Comparison of ENCODE assay signal across 18 cellular contexts in genomic region chr18:35268811-35269210, GRCh38. TPM values are rescaled to one million over a fixed set of nuclear protein-coding genes. Genes with fewer than 3 reads are reported as not detected.
DNase-seq lines count a peak whose midpoint lies in the region; ATAC-seq, FAIRE-seq and TF ChIP-seq lines count a peak whose summit lies in the region.
"Had no signal": no experiment of that assay in that cellular context is flagged by ENCODE, and none has a peak within 500 bp of the region (broad histone marks: within the 10 kb centered on the region; RNA-seq: fewer than 3 reads in every experiment).

No MANE protein-coding gene starts in this region.

- H3K9me1 ChIP-seq in keratinocyte (ENCODE audit: control insufficient read depth, extremely low read depth, insufficient read depth, low read length), result no peaks in the 10 kb centered on the region

- H2AFZ ChIP-seq in keratinocyte (ENCODE audit: control insufficient read depth, low read length), result no peak overlapping the region

- dilution Hi-C loops in keratinocyte (cut with MboI; ENCODE audit: extremely low pct_ligation_motif_present, low sequenced_read_pairs), result no loop called here

- no peak overlapping the region for H3K4me2 ChIP-seq in keratinocyte (ENCODE audit: control insufficient read depth, extremely low read depth, insufficient read depth, low read depth, low read length)

- no peaks in the 10 kb centered on the region for H3K27me3 ChIP-seq in keratinocyte (ENCODE audit: control insufficient read depth, extremely low read depth, insufficient read depth, low read length)
- H3K27me3 ChIP-seq: esophagus muscularis mucosa had no signal

- H3K4me3 Mint-ChIP-seq in IgD-negative memory B cell, result peak overlapping the region; percentile 32 to 96 (median 75)
- H3K4me3 Mint-ChIP-seq: WTC11 had no signal

- no peaks in the 10 kb centered on the region for H3K79me2 ChIP-seq in keratinocyte (ENCODE audit: control insufficient read depth, insufficient read depth, low read length)

- peaks cover 3 to 7% (median 5%) of the 10 kb centered on the region in 3 donors for H3K9me3 Mint-ChIP-seq in IgD-negative memory B cell

- H3K36me3 Mint-ChIP-seq in IgD-negative memory B cell, result peaks cover 4% of the 10 kb centered on the region

- no peak overlapping the region for H3K27ac ChIP-seq in keratinocyte (ENCODE audit: control insufficient read depth, insufficient read depth, low read length)
- H3K27ac ChIP-seq: HL-60 had no signal

- H3K36me3 ChIP-seq in keratinocyte (ENCODE audit: control insufficient read depth in 2 of 2, extremely low read depth in 1 of 2, insufficient read depth in 2 of 2, low read length in 2 of 2), result no peaks in the 10 kb centered on the region

- FAIRE-seq in keratinocyte (lab: Jason Lieb, UNC) (peak; percentile 39), RCC 7860 (lab: Jason Lieb, UNC) (no peak)

- peaks cover 12 to 30% (median 19%) of the 10 kb centered on the region in 3 donors for H3K4me1 Mint-ChIP-seq in IgD-negative memory B cell

- no peak overlapping the region for H3K9ac ChIP-seq in keratinocyte (ENCODE audit: control insufficient read depth, extremely low read depth, insufficient read depth, low read length)

- no peak for ATAC-seq in GM18517 (IDR thresholded peaks at IDR 0.05; ENCODE audit: unreplicated experiment)
- ATAC-seq: WTC11 had no signal

- TF ChIP-seq CTCF in keratinocyte (optimal IDR thresholded peaks at IDR 0.05 in 1 of 3, IDR thresholded peaks at IDR 0.05 in 1 of 3, conservative IDR thresholded peaks at IDR 0.05 in 1 of 3; ENCODE audit: extremely low read depth in 1 of 3, insufficient read depth in 2 of 3, low read length in 3 of 3) (no peak), GM10266 (IDR thresholded peaks at IDR 0.05; ENCODE audit: control insufficient read depth, insufficient read depth, low read depth, missing control alignments) (no peak)

- no peaks in the 10 kb centered on the region for H4K20me1 ChIP-seq in keratinocyte (ENCODE audit: control insufficient read depth, extremely low read depth, insufficient read depth, low read length)

- peak overlapping the region; percentile 45 to 90 (median 50) for H3K27ac Mint-ChIP-seq in IgD-negative memory B cell
- H3K27ac Mint-ChIP-seq: WTC11 had no signal

- H3K4me1 ChIP-seq in keratinocyte (ENCODE audit: control insufficient read depth, extremely low read depth, insufficient read depth, low read length), result no peaks in the 10 kb centered on the region

- peaks cover 4% of the 10 kb centered on the region for H3K9me3 ChIP-seq in keratinocyte (ENCODE audit: control insufficient read depth, low read depth, low read length)
- H3K9me3 ChIP-seq: esophagus muscularis mucosa had no signal

- H3K27me3 Mint-ChIP-seq in IgD-negative memory B cell, result no peaks in the 10 kb centered on the region

- DNase-seq in Ammon's horn (ENCODE audit: low spot score) (peak; percentile 41), SKM-1 treated with dmso at 0.1 percent for 144 hours (lab: John Stamatoyannopoulos, UW; ENCODE audit: unreplicated experiment) (peak; percentile 83), keratinocyte (ENCODE audit: low read depth, low spot score) (no peak), GM10266 (ENCODE audit: extremely low spot score) (no peak), RCC 7860 (ENCODE audit: low spot score) (no peak)
- no peak for DNase-seq in activated CD4-positive, alpha-beta T cell treated with anti-CD3 and anti-CD28 coated beads, Interleukin-2, amount 50 U/mL, for 4 hours
- DNase-seq: activated effector memory CD4-positive, alpha-beta T cell treated with Interleukin-2 at 50 U/mL for 16 hours; amygdala; caudate nucleus; HCEC 1CT; NCI-H2171; NCI-H526 treated with DMSO at 0.1 percent for 48 hours; stimulated activated CD4-positive, alpha-beta T cell treated with anti-CD3 and anti-CD28 coated beads, Interleukin-2, amount 100 ng/mL, for 24 hours had no signal

- H3K4me3 ChIP-seq in keratinocyte (ENCODE audit: control insufficient read depth in 2 of 3, extremely low read depth in 1 of 3, insufficient read depth in 2 of 3, low read depth in 1 of 3, low read length in 3 of 3), result no peak overlapping the region

RNA-seq across cellular contexts. Expression of gene ZSCAN30, which starts 21.2 kb away (rescaled TPM):
- 4.8 TPM for polyA plus RNA-seq in IgD-negative memory B cell
- 8.4 to 13.6 TPM (median 11.3 TPM) in 3 replicates for polyA plus RNA-seq in keratinocyte
- 4.8 TPM for polyA plus RNA-seq in keratinocyte (2011; ENCODE audit: low read depth)
- 4.4 and 5.6 TPM in 2 replicates for polyA plus RNA-seq in keratinocyte (2011; cell fraction: cytosol; rRNA removed)
- 36.2 and 40.3 TPM in 2 replicates for polyA plus RNA-seq in keratinocyte (2011; cell fraction: nucleus; rRNA removed)
- polyA plus RNA-seq in keratinocyte (2012; ENCODE audit: low replicate concordance), result 7.3 and 8.2 TPM in 2 replicates
- polyA minus RNA-seq in keratinocyte, result 5.1 to 14.0 TPM (median 9.7 TPM) in 3 replicates
- 10.9 TPM for polyA minus RNA-seq in keratinocyte (2011; cell fraction: cytosol; rRNA and poly(A)+ RNA removed)
- polyA minus RNA-seq in keratinocyte (2011; cell fraction: nucleus; rRNA and poly(A)+ RNA removed), result 13.5 and 29.1 TPM in 2 replicates

RNA-seq across cellular contexts. Expression of gene ZNF397, which starts 28.0 kb away (rescaled TPM):
- 13.0 TPM for polyA plus RNA-seq in IgD-negative memory B cell
- polyA plus RNA-seq in keratinocyte, result 5.4 to 8.7 TPM (median 7.5 TPM) in 3 replicates
- polyA plus RNA-seq in keratinocyte (2011; ENCODE audit: low read depth), result 16.9 TPM
- polyA plus RNA-seq in keratinocyte (2011; cell fraction: cytosol; rRNA removed), result 2.8 and 5.2 TPM in 2 replicates
- polyA plus RNA-seq in keratinocyte (2011; cell fraction: nucleus; rRNA removed), result 15.3 and 19.9 TPM in 2 replicates
- 7.7 and 9.3 TPM in 2 replicates for polyA plus RNA-seq in keratinocyte (2012; ENCODE audit: low replicate concordance)
- 1.5 to 8.2 TPM (median 7.5 TPM) in 3 replicates for polyA minus RNA-seq in keratinocyte
- polyA minus RNA-seq in keratinocyte (2011; cell fraction: cytosol; rRNA and poly(A)+ RNA removed), result 5.6 TPM
- polyA minus RNA-seq in keratinocyte (2011; cell fraction: nucleus; rRNA and poly(A)+ RNA removed), result 6.3 and 11.7 TPM in 2 replicates

Comparison
In these comparisons a context has a peak if more than half of its experiments do, and no peak if none do; other contexts are left out.
1. DNase-seq: peak in Ammon's horn (single experiment) and SKM-1 treated with dmso at 0.1 percent for 144 hours (single experiment); none in keratinocyte (single experiment), GM10266 (single experiment), RCC 7860 (single experiment) and activated CD4-positive, alpha-beta T cell treated with anti-CD3 and anti-CD28 coated beads, Interleukin-2, amount 50 U/mL, for 4 hours (0 of 2).